In the genomic region with DNA sequence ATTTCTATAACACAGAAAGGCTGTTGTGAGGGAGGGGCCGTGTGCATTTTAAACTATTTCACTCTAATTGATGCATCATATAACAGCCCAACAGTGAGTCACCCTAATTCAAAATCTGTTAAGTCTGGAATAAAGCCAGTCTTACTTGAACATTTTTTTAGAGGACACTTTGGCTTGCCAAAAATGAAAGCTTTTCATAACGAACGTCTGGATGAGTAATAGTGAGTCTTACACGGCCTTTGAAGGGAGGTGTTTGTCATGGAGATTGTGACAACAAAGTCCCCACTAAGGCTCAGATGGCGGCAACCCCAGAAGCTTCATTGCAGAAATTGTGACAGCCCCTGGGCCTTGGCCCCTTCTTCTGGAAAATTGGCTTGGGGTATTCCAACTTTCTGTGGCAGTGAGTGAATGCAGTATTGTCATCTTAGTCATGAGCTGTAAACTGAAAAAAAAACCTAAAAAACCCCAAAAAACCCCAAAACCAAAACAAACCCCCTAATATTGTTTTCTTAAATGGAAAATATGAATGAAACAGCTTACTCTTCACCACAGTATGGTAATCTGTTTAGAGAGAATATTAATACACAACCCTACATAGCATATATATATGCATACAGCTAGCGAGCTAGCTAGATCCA, we compare ENCODE assay signal across 8 cellular contexts.
DNase-seq lines count a peak whose midpoint lies in the region; ATAC-seq and TF ChIP-seq lines count a peak whose summit lies in the region.

No MANE protein-coding gene starts in this region.

- intact Hi-C loops in CD8-positive, alpha-beta T cell (cut with DNase I, micrococcal nuclease): loop anchor here in 1 of 2 experiments (2.0 to 10.0 kb wide), 2 partner anchors 28 to 94 kb away; a partner anchor contains a TSS

- no peaks in the 10 kb centered on the region for H3K9me3 ChIP-seq in CD8-positive, alpha-beta T cell (ENCODE audit: low read length)

- peak overlapping the region; percentile 26 for H3K27ac ChIP-seq in CD8-positive, alpha-beta T cell (ENCODE audit: low read depth, low read length)
- H3K27ac ChIP-seq in brain microvascular endothelial cell: peak overlapping the region; percentile 77

- POLR2A ChIA-PET in CD8-positive, alpha-beta T cell (lab: Charles Lee): no interaction called here

- peaks cover 19% of the 10 kb centered on the region for H3K4me1 Mint-ChIP-seq in CD8-positive, alpha-beta T cell (ENCODE audit: low read depth)

- no peaks in the 10 kb centered on the region for H3K36me3 ChIP-seq in CD8-positive, alpha-beta T cell (ENCODE audit: insufficient read depth, low read length)
- no peaks in the 10 kb centered on the region for H3K36me3 ChIP-seq in brain microvascular endothelial cell (replicated peaks)

- H3K27me3 ChIP-seq in CD8-positive, alpha-beta T cell (ENCODE audit: insufficient read depth, low read length): no peaks in the 10 kb centered on the region
- no peaks in the 10 kb centered on the region for H3K27me3 ChIP-seq in brain microvascular endothelial cell (replicated peaks)

- no peak overlapping the region for H3K4me3 ChIP-seq in CD8-positive, alpha-beta T cell (ENCODE audit: low read depth, low read length)
- H3K4me3 ChIP-seq in WI38 (ENCODE audit: low read depth, low read length): peak overlapping the region; percentile 36
- H3K4me3 ChIP-seq in brain microvascular endothelial cell (ENCODE audit: low read depth, low read length): peak overlapping the region; percentile 20

- H3K4me1 ChIP-seq in CD8-positive, alpha-beta T cell (ENCODE audit: insufficient read depth, low read length): no peaks in the 10 kb centered on the region

- CTCF ChIA-PET in CD8-positive, alpha-beta T cell (lab: Charles Lee): interaction anchor here (1.2 to 4.5 kb wide), 2 partner anchors 243 to 495 kb away, joined by 3 to 22 read pairs; no protein-coding TSS in a partner anchor

- H3K27me3 Mint-ChIP-seq in CD8-positive, alpha-beta T cell (ENCODE audit: low read depth): no peaks in the 10 kb centered on the region

- H3K4me3 Mint-ChIP-seq in CD8-positive, alpha-beta T cell: peak overlapping the region; percentile 49

- peak; percentile 79 for ATAC-seq in CD8-positive, alpha-beta T cell
- ATAC-seq in GM21367 (IDR thresholded peaks at IDR 0.05; ENCODE audit: unreplicated experiment): peak; percentile 80
- ATAC-seq in HG03575 (IDR thresholded peaks at IDR 0.05; ENCODE audit: extremely low read depth, insufficient number of reproducible peaks, low FRiP score, unreplicated experiment): peak; percentile 73

- H3K9me3 Mint-ChIP-seq in CD8-positive, alpha-beta T cell: no peaks in the 10 kb centered on the region

- no peak for TF ChIP-seq CTCF in CD8-positive, alpha-beta T cell (IDR thresholded peaks at IDR 0.05)
- no peak for TF ChIP-seq CTCF in WI38 (IDR thresholded peaks at IDR 0.05; ENCODE audit: low read depth, low read length)
- no peak for TF ChIP-seq CTCF in brain microvascular endothelial cell (IDR thresholded peaks at IDR 0.05; ENCODE audit: low read depth, low read length, missing control alignments)

- DNase-seq in CD8-positive, alpha-beta T cell: peak; percentile 21 to 84 (median 54)
- DNase-seq in brain microvascular endothelial cell: peak; percentile 90
- peak; percentile 30 for DNase-seq in medulla oblongata (ENCODE audit: extremely low spot score)
- DNase-seq in stimulated activated CD8-positive, alpha-beta memory T cell treated with anti-CD3 and anti-CD28 coated beads, Interleukin-2, amount 100 ng/mL, for 1 hour (ENCODE audit: low read depth in 2 of 2): peak; percentile 20 to 52
- no peak for DNase-seq in NCI-H2081 treated with DMSO at 0.1 percent for 48 hours (lab: John Stamatoyannopoulos, UW)

- H3K36me3 Mint-ChIP-seq in CD8-positive, alpha-beta T cell: no peaks in the 10 kb centered on the region

- peak overlapping the region; percentile 71 for H3K27ac Mint-ChIP-seq in CD8-positive, alpha-beta T cell

- in situ Hi-C loops in brain microvascular endothelial cell (cut with HindIII; ENCODE audit: low pct_ligation_motif_present, low sequenced_read_pairs): loop anchor here (10.0 kb wide), 1 partner anchor 246 kb away; no protein-coding TSS in a partner anchor
